ENCODE assay signal across 1 cellular context in genomic region chr2:176453784-176454183, GRCh38.
TF ChIP-seq lines count a peak whose summit lies in the region.

No MANE protein-coding gene starts in this region.

TF ChIP-seq in HepG2, 621 proteins besides CTCF, POLR2A, EP300 and RAD21 (continued from another document):
- TF ChIP-seq ZBTB2 (CRISPR knock-in tag; IDR thresholded peaks at IDR 0.05; ENCODE audit: low read depth) (no peak), SIN3A (IDR thresholded peaks at IDR 0.05; ENCODE audit: borderline replicate concordance, low read depth, low read length) (no peak), RORA (CRISPR knock-in tag; IDR thresholded peaks at IDR 0.05) (no peak), NFKB2 (CRISPR knock-in tag; IDR thresholded peaks at IDR 0.05; ENCODE audit: borderline replicate concordance) (no peak), ZBED4 (CRISPR knock-in tag; IDR thresholded peaks at IDR 0.05; ENCODE audit: borderline replicate concordance) (no peak), KDM4B (CRISPR knock-in tag; IDR thresholded peaks at IDR 0.05) (no peak)
